Comparison of ENCODE assay signal across 19 cellular contexts in the genomic region with DNA sequence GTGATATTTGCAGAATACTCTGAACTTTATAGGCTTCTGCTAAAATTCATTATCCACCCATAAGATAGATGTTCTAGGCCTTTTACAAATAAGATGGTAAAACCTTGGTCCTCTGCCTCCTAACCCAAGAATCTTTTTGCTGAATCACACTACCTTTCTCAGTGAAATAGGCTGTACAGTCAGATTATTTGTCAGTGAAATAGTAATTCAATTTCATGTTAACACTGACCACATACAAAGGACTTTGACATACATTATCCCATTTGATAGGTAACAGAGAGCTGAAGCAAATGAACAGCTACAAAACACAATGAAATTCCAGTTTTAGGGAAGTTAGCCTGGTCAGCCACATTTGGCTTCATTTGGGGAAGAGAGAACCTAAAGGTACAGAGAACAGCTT.
A peak's percentile ranks its signal among the peaks of the same experiment; 100 is the strongest.
DNase-seq lines count a peak whose midpoint lies in the region; ATAC-seq and TF ChIP-seq lines count a peak whose summit lies in the region.
"Had no signal": no experiment of that assay in that cellular context is flagged by ENCODE, and none has a peak within 500 bp of the region (broad histone marks: within the 10 kb centered on the region; RNA-seq: fewer than 3 reads in every experiment).

No MANE protein-coding gene starts in this region.

- CTCF ChIA-PET in MCF 10A (lab: Yijun Ruan, JAX) = interaction anchor here (0.9 to 1.5 kb wide), 2 partner anchors 26 to 89 kb away, joined by 4 read pairs; no protein-coding TSS in a partner anchor
- CTCF ChIA-PET in IMR-90 (lab: Yijun Ruan, JAX) = interaction anchor here (0.9 to 1.1 kb wide), 2 partner anchors 12 to 13 kb away, joined by 3 read pairs; no protein-coding TSS in a partner anchor

- no peak overlapping the region for H2AK5ac ChIP-seq in IMR-90 (ENCODE audit: low read depth, low read length)

- 0 out of 2 replicates have a peak, but pooled peaks cover 5% of the 10 kb centered on the region for H3K9me1 ChIP-seq in IMR-90 (ENCODE audit: insufficient read depth, low read length)

- no peak for ATAC-seq in IMR-90 (ENCODE audit: low read depth)
- ATAC-seq: PC-3 had no signal

- H3K36me3 Mint-ChIP-seq in MCF 10A (ENCODE audit: insufficient read depth, unreplicated experiment) = peaks cover 38% of the 10 kb centered on the region

- no peak overlapping the region for H3K4me3 ChIP-seq in breast epithelium
- no peak overlapping the region for H3K4me3 ChIP-seq in IMR-90 (ENCODE audit: insufficient read depth, low read depth, low read length)
- no peak overlapping the region for H3K4me3 ChIP-seq in fibroblast of lung (replicated peaks in 1 of 4; ENCODE audit: control extremely low read depth in 1 of 4, insufficient read depth in 1 of 4, low read depth in 3 of 4, low read length in 4 of 4)
- H3K4me3 ChIP-seq: HAP-1, SJCRH30 had no signal

- no peak overlapping the region for H3K14ac ChIP-seq in IMR-90 (replicated peaks; ENCODE audit: low read depth, low read length)

- H3K4me1 ChIP-seq in breast epithelium = no peaks in the 10 kb centered on the region
- H3K4me1 ChIP-seq in IMR-90 (ENCODE audit: control insufficient read depth, insufficient read depth, low read length) = peaks cover 2% of the 10 kb centered on the region; the same call in 1 of the 2 replicates
- H3K4me1 ChIP-seq in fibroblast of lung (ENCODE audit: control insufficient read depth, extremely low read depth, insufficient read depth, low read length) = no peaks in the 10 kb centered on the region
- H3K4me1 ChIP-seq: HAP-1, SJCRH30 had no signal

- H3K27ac ChIP-seq in breast epithelium (no peak overlapping the region), IMR-90 (ENCODE audit: insufficient read depth, low read length) (no peak overlapping the region), fibroblast of lung (ENCODE audit: insufficient read depth, low read length) (peak overlapping the region; percentile 10)
- H3K27ac ChIP-seq: HL-60, RWPE1, SJCRH30 had no signal

- in situ Hi-C loops in IMR-90 (cut with MboI; ENCODE audit: low sequenced_read_pairs) = no loop called here

- H3K56ac ChIP-seq in IMR-90 (ENCODE audit: extremely low read depth, insufficient read depth, low read length) = no peak overlapping the region

- no peak overlapping the region for H2AK9ac ChIP-seq in IMR-90 (replicated peaks; ENCODE audit: low read depth, low read length, poor library complexity)

- TF ChIP-seq POLR2A in breast epithelium (IDR thresholded peaks at IDR 0.05) (no peak), IMR-90 (IDR thresholded peaks at IDR 0.05; ENCODE audit: low read depth, low read length) (no peak)

- no peak overlapping the region for H4K8ac ChIP-seq in IMR-90 (ENCODE audit: low read depth in 2 of 2, low read length in 2 of 2)

- no peak overlapping the region for H3K4ac ChIP-seq in IMR-90 (ENCODE audit: low read depth, low read length)

- H3K9me3 ChIP-seq in breast epithelium = peaks cover under 1 to 7% of the 10 kb centered on the region in 2 donors
- H3K9me3 ChIP-seq in IMR-90 (ENCODE audit: control insufficient read depth, insufficient read depth, low read length) = peaks cover 3% of the 10 kb centered on the region
- H3K9me3 ChIP-seq in fibroblast of lung (ENCODE audit: control insufficient read depth, insufficient read depth, low read depth, low read length) = no peaks in the 10 kb centered on the region
- H3K9me3 ChIP-seq: HAP-1, SJCRH30 had no signal

- TF ChIP-seq CTCF in MCF 10A (IDR thresholded peaks at IDR 0.05; ENCODE audit: unreplicated experiment) = no peak
- no peak for TF ChIP-seq CTCF in breast epithelium (IDR thresholded peaks at IDR 0.05)
- TF ChIP-seq CTCF in IMR-90 (conservative IDR thresholded peaks at IDR 0.05; ENCODE audit: low read depth, low read length) = no peak
- no peak for TF ChIP-seq CTCF in fibroblast of lung (conservative IDR thresholded peaks at IDR 0.05 in 1 of 2, IDR thresholded peaks at IDR 0.05 in 1 of 2; ENCODE audit: low read depth in 1 of 2, low read length in 2 of 2)

- H3K36me3 ChIP-seq in breast epithelium = no peaks in the 10 kb centered on the region
- H3K36me3 ChIP-seq in IMR-90 (ENCODE audit: control insufficient read depth, insufficient read depth, low read length) = peaks cover 15% of the 10 kb centered on the region
- H3K36me3 ChIP-seq in fibroblast of lung (ENCODE audit: control insufficient read depth, insufficient read depth, low read length) = peaks cover 9% of the 10 kb centered on the region

- H3K18ac ChIP-seq in IMR-90 (ENCODE audit: low read depth, low read length) = no peak overlapping the region; the same call in 1 of the 2 replicates

- H3K23ac ChIP-seq in IMR-90 (ENCODE audit: low read depth, low read length) = peak overlapping the region; percentile 70; the same call in 1 of the 2 replicates

- H2BK120ac ChIP-seq in IMR-90 (ENCODE audit: low read depth, low read length) = no peak overlapping the region

- H3K27me3 Mint-ChIP-seq in MCF 10A (ENCODE audit: insufficient read depth, unreplicated experiment) = no peaks in the 10 kb centered on the region

- peak overlapping the region; percentile 8; the same call in 1 of the 2 replicates for H2BK20ac ChIP-seq in IMR-90 (ENCODE audit: low read depth, low read length)

- no peaks in the 10 kb centered on the region for H3K4me1 Mint-ChIP-seq in MCF 10A (ENCODE audit: insufficient read depth, unreplicated experiment)
- H3K4me1 Mint-ChIP-seq: CD14-positive monocyte had no signal

- no peaks in the 10 kb centered on the region for H3K79me2 ChIP-seq in fibroblast of lung (ENCODE audit: control insufficient read depth, insufficient read depth, low read length)

- dilution Hi-C loops in IMR-90 (cut with HindIII; ENCODE audit: low sequenced_read_pairs, unreplicated experiment) = no loop called here

- H3K9ac ChIP-seq in IMR-90 (ENCODE audit: low read depth, low read length) = no peak overlapping the region
- no peak overlapping the region for H3K9ac ChIP-seq in fibroblast of lung (ENCODE audit: insufficient read depth, low read length)

- no peaks in the 10 kb centered on the region for H3K27me3 ChIP-seq in breast epithelium
- no peaks in the 10 kb centered on the region for H3K27me3 ChIP-seq in IMR-90 (ENCODE audit: control insufficient read depth, insufficient read depth, low read length)
- no peaks in the 10 kb centered on the region for H3K27me3 ChIP-seq in fibroblast of lung (ENCODE audit: control insufficient read depth, insufficient read depth, low read length)
- H3K27me3 ChIP-seq: SJCRH30 had no signal

- peak overlapping the region; percentile 25; the same call in 1 of the 2 replicates for H3K4me2 ChIP-seq in IMR-90 (ENCODE audit: low read depth, low read length)
- H3K4me2 ChIP-seq in fibroblast of lung (ENCODE audit: extremely low read depth, insufficient read depth, low read length) = no peak overlapping the region

- intact Hi-C loops in MCF 10A (cut with micrococcal nuclease) (no loop called here), breast epithelium (cut with DNase I; ENCODE audit: low total_unique reads) (no loop called here), IMR-90 (cut with micrococcal nuclease) (no loop called here)

- peak overlapping the region; percentile 70 for H2BK5ac ChIP-seq in IMR-90 (ENCODE audit: low read depth, low read length, poor library complexity, severe bottlenecking)

- H4K20me1 ChIP-seq in IMR-90 (ENCODE audit: insufficient read depth, low read length) = peaks cover 14% of the 10 kb centered on the region; the same call in 1 of the 2 replicates
- H4K20me1 ChIP-seq in fibroblast of lung (ENCODE audit: control insufficient read depth, extremely low read depth, insufficient read depth, low read length) = peaks cover 3% of the 10 kb centered on the region

- POLR2A ChIA-PET in MCF 10A (lab: Yijun Ruan, JAX) (interaction anchor here (1.0 kb wide), 1 partner anchor 274 kb away, joined by 3 read pairs; no protein-coding TSS in a partner anchor), IMR-90 (lab: Charles Lee; ENCODE audit: unreplicated experiment) (no interaction called here)

- H3K79me1 ChIP-seq in IMR-90 (ENCODE audit: low read depth in 1 of 2, low read length in 2 of 2) = peaks cover 10 to 15% of the 10 kb centered on the region in 2 experiments

- H4K5ac ChIP-seq in IMR-90 (ENCODE audit: low read depth, low read length) = peak overlapping the region; percentile 59; the same call in 1 of the 2 replicates

- H3K4me3 Mint-ChIP-seq in MCF 10A (ENCODE audit: unreplicated experiment) = no peak overlapping the region
- H3K4me3 Mint-ChIP-seq: CD14-positive monocyte had no signal

- H3K9me3 Mint-ChIP-seq in MCF 10A (ENCODE audit: unreplicated experiment) = no peaks in the 10 kb centered on the region

- peak overlapping the region; percentile 19 for H3K27ac Mint-ChIP-seq in MCF 10A (ENCODE audit: low read depth, unreplicated experiment)

- no peak overlapping the region for H4K91ac ChIP-seq in IMR-90 (ENCODE audit: insufficient read depth, low read depth, low read length)

- H2AFZ ChIP-seq in IMR-90 (replicated peaks; ENCODE audit: low read length, poor library complexity) (no peak overlapping the region), fibroblast of lung (ENCODE audit: low read length) (no peak overlapping the region)

- BruUV-seq in MCF 10A (replicated peaks; lab: Mats Ljungman, UMichigan) (no TSS peak), IMR-90 (replicated peaks; lab: Mats Ljungman, UMichigan) (no TSS peak)

- no peak overlapping the region for H2BK15ac ChIP-seq in IMR-90 (ENCODE audit: low read depth, low read length)

- no peak for DNase-seq in MCF 10A (ENCODE audit: unreplicated experiment)
- no peak for DNase-seq in breast epithelium (ENCODE audit: low spot score in 2 of 2)
- no peak for DNase-seq in IMR-90
- no peak for DNase-seq in fibroblast of lung (ENCODE audit: low read depth in 2 of 2)
- DNase-seq in DMS114 treated with DMSO at 0.1 percent for 48 hours (lab: John Stamatoyannopoulos, UW; ENCODE audit: unreplicated experiment) = no peak
- no peak for DNase-seq in NCI-H2029 treated with DMSO at 0.1 percent for 48 hours (lab: John Stamatoyannopoulos, UW)
- no peak for DNase-seq in SHP77 treated with DMSO at 0.1 percent for 48 hours (lab: John Stamatoyannopoulos, UW)
- DNase-seq: DMS79, KBM-7, NCI-H1436 treated with DMSO at 0.1 percent for 48 hours, NCI-H2081, NCI-H510A, NCI-H774, PC-3, SJCRH30 had no signal

- TF ChIP-seq RAD21 in IMR-90 (IDR thresholded peaks at IDR 0.05; ENCODE audit: low read length) = no peak

TF ChIP-seq in IMR-90, 13 proteins besides CTCF, POLR2A, EP300 and RAD21 (continues in another document):
- TF ChIP-seq MAFK (IDR thresholded peaks at IDR 0.05; ENCODE audit: low read depth, low read length) (no peak), NFE2L2 (IDR thresholded peaks at IDR 0.05; ENCODE audit: low read depth, low read length) (no peak), BHLHE40 (IDR thresholded peaks at IDR 0.05; ENCODE audit: low read depth, low read length) (no peak), FOS (IDR thresholded peaks at IDR 0.05; ENCODE audit: low read depth, low read length) (no peak), CEBPB (IDR thresholded peaks at IDR 0.05; ENCODE audit: low read depth, low read length) (no peak), SMC3 (IDR thresholded peaks at IDR 0.05; ENCODE audit: low read depth, low read length) (no peak), RFX5 (IDR thresholded peaks at IDR 0.05; ENCODE audit: low read depth, low read length) (no peak)
